Comparison of ENCODE assay signal across 19 cellular contexts in genomic region chr10:117003336-117003735, GRCh38. TPM values are rescaled to one million over a fixed set of nuclear protein-coding genes. Genes with fewer than 3 reads are reported as not detected.
DNase-seq lines count a peak whose midpoint lies in the region; ATAC-seq, FAIRE-seq and TF ChIP-seq lines count a peak whose summit lies in the region.
"Had no signal": no experiment of that assay in that cellular context is flagged by ENCODE, and none has a peak within 500 bp of the region (broad histone marks: within the 10 kb centered on the region; RNA-seq: fewer than 3 reads in every experiment).

No MANE protein-coding gene starts in this region.

- peak overlapping the region; percentile 19; the same call in 1 of the 2 replicates for H3K4me3 ChIP-seq in K562
- H3K4me3 ChIP-seq: GM12878 had no signal

- no peaks in the 10 kb centered on the region for H3K27me3 ChIP-seq in K562 (ENCODE audit: control insufficient read depth in 2 of 2, insufficient read depth in 2 of 2, low read length in 2 of 2)
- H3K27me3 ChIP-seq: pancreas, upper lobe of right lung had no signal

- peak overlapping the region; percentile 26; the same call in 1 of the 3 replicates for H3K27ac ChIP-seq in K562 (ENCODE audit: extremely low read depth, low read depth, low read length)

- ATAC-seq in activated T-cell treated with anti-CD3 and anti-CD28 coated beads, Interleukin-2, amount 50 U/mL, for 4 hours: no peak
- ATAC-seq in K562 (no peak), left ventricle myocardium superior (no peak)
- ATAC-seq: GM12878, pancreas, upper lobe of right lung had no signal

- H2AFZ ChIP-seq in K562 (ENCODE audit: low read depth, low read length): no peak overlapping the region

- in situ Hi-C loops in K562 (cut with MboI): no loop called here

- H3K9me1 ChIP-seq in K562 (ENCODE audit: control insufficient read depth, insufficient read depth, low read length): no peaks in the 10 kb centered on the region

- POLR2A ChIA-PET in K562 (lab: Yijun Ruan, JAX): interaction anchor here (1.4 kb wide), 1 partner anchor 18 kb away, joined by 3 read pairs; no protein-coding TSS in a partner anchor

- peaks cover 13% of the 10 kb centered on the region in 2 experiments; a peak in 4 of 5 replicates for H3K4me1 ChIP-seq in K562 (replicated peaks in 1 of 2; ENCODE audit: control insufficient read depth in 2 of 2, insufficient read depth in 2 of 2, low read length in 2 of 2)
- H3K4me1 ChIP-seq: upper lobe of right lung had no signal

- BruUV-seq in K562 (replicated peaks; lab: Mats Ljungman, UMichigan): no TSS peak

- no peaks in the 10 kb centered on the region for H3K9me3 ChIP-seq in K562 (replicated peaks; ENCODE audit: control insufficient read depth, insufficient read depth, low read depth, low read length)
- H3K9me3 ChIP-seq: pancreas, upper lobe of right lung had no signal

- H4K20me1 ChIP-seq in K562 (replicated peaks; ENCODE audit: control insufficient read depth, insufficient read depth, low read length): no peaks in the 10 kb centered on the region

- WGBS in K562 (ENCODE audit: insufficient coverage, low coverage, missing lambda C conversion rate): 47% methylated on average over 6 of the region's 6 CpGs

- FAIRE-seq in K562 (lab: Jason Lieb, UNC): no peak
- FAIRE-seq: A204.1, GM12878, pancreas had no signal

- H3K27ac Mint-ChIP-seq in activated T-cell treated with anti-CD3 and anti-CD28 coated beads, Interleukin-2, amount 50 U/mL, for 24 hours: no peak overlapping the region

- H3K4me1 Mint-ChIP-seq in activated T-cell treated with anti-CD3 and anti-CD28 coated beads, Interleukin-2, amount 50 U/mL, for 4 hours (ENCODE audit: low read depth): peaks cover 5% of the 10 kb centered on the region
- H3K4me1 Mint-ChIP-seq in activated T-cell treated with anti-CD3 and anti-CD28 coated beads, Interleukin-2, amount 50 U/mL, for 24 hours (ENCODE audit: low read depth): peaks cover 2% of the 10 kb centered on the region

- peaks cover 73% of the 10 kb centered on the region for H3K79me2 ChIP-seq in K562 (ENCODE audit: control insufficient read depth, insufficient read depth, low read length)

- H3K9me3 Mint-ChIP-seq in activated T-cell treated with anti-CD3 and anti-CD28 coated beads, Interleukin-2, amount 50 U/mL, for 4 hours: no peaks in the 10 kb centered on the region
- H3K9me3 Mint-ChIP-seq in activated T-cell treated with anti-CD3 and anti-CD28 coated beads, Interleukin-2, amount 50 U/mL, for 24 hours: no peaks in the 10 kb centered on the region

- TF ChIP-seq POLR2A in K562 (conservative IDR thresholded peaks at IDR 0.05): no peak

- peak overlapping the region; percentile 11 to 53; a peak in 2 of 4 replicates for H3K9ac ChIP-seq in K562 (ENCODE audit: insufficient read depth in 1 of 2, low read depth in 2 of 2, low read length in 2 of 2)

- CTCF ChIA-PET in K562 (lab: Yijun Ruan, JAX; ENCODE audit: low intra/inter-chr PET ratio): no interaction called here

- TF ChIP-seq RAD21 in K562 (CRISPR knock-in tag; conservative IDR thresholded peaks at IDR 0.05 in 1 of 2, IDR thresholded peaks at IDR 0.05 in 1 of 2): no peak

- peak overlapping the region; percentile 38 for H3K4me3 Mint-ChIP-seq in activated T-cell treated with anti-CD3 and anti-CD28 coated beads, Interleukin-2, amount 50 U/mL, for 4 hours
- no peak overlapping the region for H3K4me3 Mint-ChIP-seq in activated T-cell treated with anti-CD3 and anti-CD28 coated beads, Interleukin-2, amount 50 U/mL, for 24 hours

- peak overlapping the region; percentile 63 for H3K4me2 ChIP-seq in K562 (ENCODE audit: insufficient read depth, low read length)

- intact Hi-C loops in K562 (cut with micrococcal nuclease) (loop anchor here (5.0 kb wide), 1 partner anchor 56 kb away; no protein-coding TSS in a partner anchor), left ventricle myocardium superior (cut with micrococcal nuclease) (no loop called here)

- no peak for TF ChIP-seq CTCF in K562 (IDR thresholded peaks at IDR 0.05 in 2 of 3, conservative IDR thresholded peaks at IDR 0.05 in 1 of 3; ENCODE audit: insufficient read depth in 2 of 3, low read depth in 1 of 3, low read length in 3 of 3)

- TF ChIP-seq EP300 in K562 (IDR thresholded peaks at IDR 0.05; ENCODE audit: low read length): no peak

- H3K36me3 ChIP-seq in K562 (ENCODE audit: control insufficient read depth, insufficient read depth, low read length): no peaks in the 10 kb centered on the region; the same call in 2 of the 3 replicates
- H3K36me3 ChIP-seq: pancreas, upper lobe of right lung had no signal

- peaks cover 40% of the 10 kb centered on the region for H3K27me3 Mint-ChIP-seq in activated T-cell treated with anti-CD3 and anti-CD28 coated beads, Interleukin-2, amount 50 U/mL, for 4 hours (ENCODE audit: low read depth)
- H3K27me3 Mint-ChIP-seq in activated T-cell treated with anti-CD3 and anti-CD28 coated beads, Interleukin-2, amount 50 U/mL, for 24 hours: peaks cover 57% of the 10 kb centered on the region

- no peaks in the 10 kb centered on the region for H3K36me3 Mint-ChIP-seq in activated T-cell treated with anti-CD3 and anti-CD28 coated beads, Interleukin-2, amount 50 U/mL, for 4 hours (ENCODE audit: insufficient read depth)
- no peaks in the 10 kb centered on the region for H3K36me3 Mint-ChIP-seq in activated T-cell treated with anti-CD3 and anti-CD28 coated beads, Interleukin-2, amount 50 U/mL, for 24 hours (ENCODE audit: low read depth)

- DNase-seq in activated T-cell treated with anti-CD3 and anti-CD28 coated beads, Interleukin-2, amount 50 U/mL, for 4 hours: no peak
- DNase-seq in activated T-cell treated with anti-CD3 and anti-CD28 coated beads, Interleukin-2, amount 50 U/mL, for 24 hours: no peak
- DNase-seq in K562 (ENCODE audit: extremely low read depth in 1 of 4, low spot score in 3 of 4) (no peak), kidney tubule cell (ENCODE audit: low spot score) (peak; percentile 45), renal cortical epithelial cell (ENCODE audit: low read depth) (peak; percentile 42), activated gamma-delta T cell (lab: John Stamatoyannopoulos, UW) (no peak), left ventricle myocardium superior (no peak)
- DNase-seq in activated CD4-positive, alpha-beta T cell treated with anti-CD3 and anti-CD28 coated beads for 4 hours: no peak
- DNase-seq: activated CD4-positive, CD25-positive, alpha-beta regulatory T cell; activated naive CD4-positive, alpha-beta T cell treated with anti-CD3 and anti-CD28 coated beads, Interleukin-2, amount 50 U/mL, for 16 hours; foreskin melanocyte; GOT3; midbrain; NCI-H2107; NCI-H82; pancreas; upper lobe of right lung had no signal

TF ChIP-seq in K562, 482 proteins besides CTCF, POLR2A, EP300 and RAD21:
- TF ChIP-seq PTBP1 (IDR thresholded peaks at IDR 0.05; ENCODE audit: low read depth, low read length): no peak
- TF ChIP-seq SMARCC2 (IDR thresholded peaks at IDR 0.05; ENCODE audit: low read depth): no peak
- TF ChIP-seq ZNF316 (IDR thresholded peaks at IDR 0.05): no peak
- no peak for TF ChIP-seq PCBP2 (IDR thresholded peaks at IDR 0.05; ENCODE audit: low read depth, low read length, poor library complexity, severe bottlenecking)
- no peak for TF ChIP-seq ETV5 (CRISPR knock-in tag; IDR thresholded peaks at IDR 0.05; ENCODE audit: low read depth)
- no peak for TF ChIP-seq HMBOX1 (IDR thresholded peaks at IDR 0.05)
TF ChIP-seq in K562: peak in this region for 0.

RNA-seq across cellular contexts. Expression of gene SHTN1, which starts 1.7 kb away (rescaled TPM):
- total RNA-seq in activated T-cell treated with anti-CD3 and anti-CD28 coated beads, Interleukin-2, amount 50 U/mL, for 4 hours: under 1 TPM; 0.13 to 0.35 (median 0.24) TPM
- 12.5 and 88.6 TPM in 2 replicates for total RNA-seq in K562 (2011; cell fraction: chromatin; rRNA removed; ENCODE audit: low replicate concordance)
- 4.3 and 6.4 TPM in 2 replicates for total RNA-seq in K562 (2011; cell fraction: nucleolus; rRNA removed)
- total RNA-seq in K562 (2011; cell fraction: nucleoplasm; rRNA removed): 15.1 and 30.0 TPM in 2 replicates
- total RNA-seq in K562 (2014; rRNA removed) (5.4 and 5.7 TPM in 2 replicates), K562 (2014; rRNA removed; fragmentation: Illumina TruSeq; extraction: Trizol) (15.5 and 18.6 TPM in 2 replicates), K562 (2015; rRNA removed; fragmentation: Illumina TruSeq; extraction: Trizol) (13.4 and 14.4 TPM in 2 replicates), K562 (2021) (18.6 and 19.1 TPM in 2 replicates), renal cortical epithelial cell (11.6 and 35.9 TPM in 2 replicates), left ventricle myocardium superior (5.0 TPM)
- polyA plus RNA-seq in K562 (2011; rRNA removed) (9.9 and 11.6 TPM in 2 replicates), K562 (2014; fragmentation: Illumina TruSeq; extraction: Trizol) (17.2 and 21.3 TPM in 2 replicates), K562 (2014; fragmentation: Nextera tagmentation; extraction: Ambion mirVana) (10 to 100 TPM in 1 of 2 experiments, 1 to 10 TPM in 1; 7.6 to 13.3 TPM), K562 (2014; rRNA removed) (9.2 and 10.4 TPM in 2 replicates)
- 1.6 and 3.1 TPM in 2 replicates for polyA plus RNA-seq in K562 (2011; cell fraction: cytosol; rRNA removed)
- polyA plus RNA-seq in K562 (2011; cell fraction: nucleus; rRNA removed): 16.3 and 20.0 TPM in 2 replicates
- polyA plus RNA-seq in K562 (2012): 11.2 and 15.4 TPM in 2 replicates
- polyA minus RNA-seq in K562 (2011; rRNA and poly(A)+ RNA removed): 12.4 and 19.3 TPM in 2 replicates
- 4.7 and 6.4 TPM in 2 replicates for polyA minus RNA-seq in K562 (2011; cell fraction: cytosol; rRNA and poly(A)+ RNA removed)
- polyA minus RNA-seq in K562 (2011; cell fraction: nucleus; rRNA and poly(A)+ RNA removed): 10.4 and 19.9 TPM in 2 replicates

Comparison
In these comparisons a context has a peak if more than half of its experiments do, and no peak if none do; other contexts are left out.
1. DNase-seq: peak in kidney tubule cell (single experiment) and renal cortical epithelial cell (single experiment); none in activated T-cell treated with anti-CD3 and anti-CD28 coated beads, Interleukin-2, amount 50 U/mL, for 4 hours (single experiment), activated T-cell treated with anti-CD3 and anti-CD28 coated beads, Interleukin-2, amount 50 U/mL, for 24 hours (single experiment), K562 (0 of 4), activated gamma-delta T cell (single experiment), activated CD4-positive, alpha-beta T cell treated with anti-CD3 and anti-CD28 coated beads for 4 hours (0 of 2) and left ventricle myocardium superior (single experiment).